In the genomic region with DNA sequence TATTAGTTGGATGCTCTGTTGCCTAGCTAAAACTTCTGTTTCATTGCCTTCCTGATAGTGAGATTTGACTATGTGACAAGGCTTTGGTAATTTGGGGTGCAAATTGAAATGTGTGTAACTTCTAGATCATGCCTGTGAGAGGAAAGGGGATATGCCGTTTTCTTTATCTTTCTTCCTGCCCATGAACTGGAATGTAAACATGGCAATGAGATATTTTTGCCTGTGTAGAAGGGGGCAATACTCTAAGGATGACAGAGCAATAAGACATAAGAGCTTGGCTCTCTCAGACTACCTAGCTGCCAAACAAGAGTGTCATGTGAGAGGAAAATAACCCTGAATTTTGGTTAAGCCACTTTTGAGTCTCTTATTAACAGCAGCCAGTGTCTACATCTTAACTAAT, we compare ENCODE assay signal across 13 cellular contexts. TPM values are rescaled to one million over a fixed set of nuclear protein-coding genes. Genes with fewer than 3 reads are reported as not detected.
DNase-seq lines count a peak whose midpoint lies in the region; ATAC-seq and TF ChIP-seq lines count a peak whose summit lies in the region.
"Had no signal": no experiment of that assay in that cellular context is flagged by ENCODE, and none has a peak within 500 bp of the region (broad histone marks: within the 10 kb centered on the region; RNA-seq: fewer than 3 reads in every experiment).

No MANE protein-coding gene starts in this region.

- no peaks in the 10 kb centered on the region for H3K27me3 Mint-ChIP-seq in activated CD4-positive, alpha-beta memory T cell treated with anti-CD3 and anti-CD28 coated beads, Interleukin-2, amount 10 ng/mL, durations not matched to agents 7 days and 5 days

- no peaks in the 10 kb centered on the region for H3K9me3 ChIP-seq in left ventricle myocardium inferior (replicated peaks)
- H3K9me3 ChIP-seq: adrenal gland had no signal

- peak; percentile 41 for ATAC-seq in left ventricle myocardium superior
- ATAC-seq: left colon, SK-N-SH treated with all-trans-retinoic acid at 6 μM for 48 hours had no signal

- no peak overlapping the region for H3K4me3 Mint-ChIP-seq in activated CD4-positive, alpha-beta memory T cell treated with anti-CD3 and anti-CD28 coated beads, Interleukin-2, amount 10 ng/mL, durations not matched to agents 7 days and 5 days

- no peaks in the 10 kb centered on the region for H3K27me3 ChIP-seq in left ventricle myocardium inferior (ENCODE audit: low read depth)
- H3K27me3 ChIP-seq: adrenal gland had no signal

- DNase-seq in left ventricle myocardium superior = no peak
- DNase-seq in left ventricle myocardium inferior = no peak
- DNase-seq in activated CD4-positive, alpha-beta memory T cell treated with anti-CD3 and anti-CD28 coated beads, Interleukin-2, amount 10 ng/mL, durations not matched to agents 7 days and 5 days = no peak
- DNase-seq in hepatic stellate cell (ENCODE audit: low spot score) = peak; percentile 11
- no peak for DNase-seq in EL
- no peak for DNase-seq in 8988T
- DNase-seq in stimulated activated CD4-positive, alpha-beta T cell treated with anti-CD3 and anti-CD28 coated beads, Interleukin-2, amount 100 ng/mL, for 48 hours = no peak
- DNase-seq in amygdala (lab: John Stamatoyannopoulos, UW) = no peak
- DNase-seq: adrenal gland; left colon; occipital lobe; stimulated activated CD8-positive, alpha-beta memory T cell treated with anti-CD3 and anti-CD28 coated beads, Interleukin-4, amount 100 ng/mL, for 48 hours had no signal

- H3K27ac ChIP-seq in left ventricle myocardium inferior (replicated peaks) = no peak overlapping the region
- H3K27ac ChIP-seq: adrenal gland had no signal

- H3K27ac Mint-ChIP-seq in activated CD4-positive, alpha-beta memory T cell treated with anti-CD3 and anti-CD28 coated beads, Interleukin-2, amount 10 ng/mL, durations not matched to agents 7 days and 5 days = peak overlapping the region; percentile 4

- peaks cover 89% of the 10 kb centered on the region for H3K4me1 ChIP-seq in left ventricle myocardium inferior

- H3K36me3 Mint-ChIP-seq in activated CD4-positive, alpha-beta memory T cell treated with anti-CD3 and anti-CD28 coated beads, Interleukin-2, amount 10 ng/mL, durations not matched to agents 7 days and 5 days (ENCODE audit: low read depth) = peaks cover 56% of the 10 kb centered on the region

- no peaks in the 10 kb centered on the region for H3K36me3 ChIP-seq in left ventricle myocardium inferior
- H3K36me3 ChIP-seq: adrenal gland had no signal

- no peak overlapping the region for H3K4me3 ChIP-seq in left ventricle myocardium inferior
- H3K4me3 ChIP-seq: adrenal gland had no signal

- POLR2A ChIA-PET in activated CD4-positive, alpha-beta memory T cell treated with anti-CD3 and anti-CD28 coated beads, Interleukin-2, amount 10 ng/mL, durations not matched to agents 7 days and 5 days (lab: Charles Lee) = interaction anchor here (1.1 to 1.7 kb wide), 4 partner anchors 20 to 161 kb away, joined by 3 to 5 read pairs (median 4); no protein-coding TSS in a partner anchor

- intact Hi-C loops in left ventricle myocardium superior (cut with micrococcal nuclease) = no loop called here
- intact Hi-C loops in left ventricle myocardium inferior (cut with micrococcal nuclease) = no loop called here

- peaks cover 7% of the 10 kb centered on the region for H3K9me3 Mint-ChIP-seq in activated CD4-positive, alpha-beta memory T cell treated with anti-CD3 and anti-CD28 coated beads, Interleukin-2, amount 10 ng/mL, durations not matched to agents 7 days and 5 days

- peaks cover 63% of the 10 kb centered on the region for H3K4me1 Mint-ChIP-seq in activated CD4-positive, alpha-beta memory T cell treated with anti-CD3 and anti-CD28 coated beads, Interleukin-2, amount 10 ng/mL, durations not matched to agents 7 days and 5 days

- CTCF ChIA-PET in activated CD4-positive, alpha-beta memory T cell treated with anti-CD3 and anti-CD28 coated beads, Interleukin-2, amount 10 ng/mL, durations not matched to agents 7 days and 5 days (lab: Charles Lee) = interaction anchor here (1.9 kb wide), 1 partner anchor 161 kb away, joined by 8 read pairs; no protein-coding TSS in a partner anchor

- TF ChIP-seq CTCF in left ventricle myocardium inferior (IDR thresholded peaks at IDR 0.05; ENCODE audit: borderline replicate concordance) = no peak

RNA-seq across cellular contexts. Expression of a gene that starts 49.7 kb away (rescaled TPM):
- total RNA-seq in left ventricle myocardium superior (102 TPM), left ventricle myocardium inferior (112 TPM)
- total RNA-seq in activated CD4-positive, alpha-beta memory T cell treated with anti-CD3 and anti-CD28 coated beads, Interleukin-2, amount 10 ng/mL, durations not matched to agents 7 days and 5 days = 100 to 1,000 TPM; 219 to 221 TPM
